In genomic region chr16:9503251-9503986, GRCh38 we compare ENCODE assay signal across 1 cellular context.
TF ChIP-seq lines count a peak whose summit lies in the region.

No MANE protein-coding gene starts in this region.

TF ChIP-seq in GM23338, 12 proteins besides CTCF, POLR2A, EP300 and RAD21 (continued from another document):
- TF ChIP-seq NANOG (IDR thresholded peaks at IDR 0.05; ENCODE audit: borderline replicate concordance): no peak
- no peak for TF ChIP-seq JUNB (IDR thresholded peaks at IDR 0.05; ENCODE audit: unreplicated experiment)
- TF ChIP-seq POLR2AphosphoS5 (IDR thresholded peaks at IDR 0.05; ENCODE audit: low read depth): no peak
- no peak for TF ChIP-seq CREB1 (CRISPR knock-in tag; IDR thresholded peaks at IDR 0.05; ENCODE audit: low read depth)
